In genomic region chr5:91311697-91312501, GRCh38 we compare ENCODE assay signal across 8 cellular contexts.
DNase-seq lines count a peak whose midpoint lies in the region; ATAC-seq lines count a peak whose summit lies in the region.

No MANE protein-coding gene starts in this region.

- no peaks in the 10 kb centered on the region for H3K9me3 Mint-ChIP-seq in activated CD8-positive, alpha-beta T cell treated with anti-CD3 and anti-CD28 coated beads, Interleukin-2, amount 10 ng/mL, durations not matched to agents 7 days and 5 days (ENCODE audit: insufficient read depth)

- CTCF ChIA-PET in activated CD8-positive, alpha-beta T cell treated with anti-CD3 and anti-CD28 coated beads, Interleukin-2, amount 10 ng/mL, durations not matched to agents 7 days and 5 days (lab: Charles Lee), result interaction anchor here (0.6 to 6.9 kb wide), 7 partner anchors 18 to 209 kb away, joined by 3 to 65 read pairs (median 3); partner anchors contain the start of gene ARRDC3

- DNase-seq in NCI-H1417 (lab: John Stamatoyannopoulos, UW) (peak in 2 of 3 experiments; percentile 9 to 48), NCI-H1417 treated with DMSO at 0.1 percent for 48 hours (lab: John Stamatoyannopoulos, UW) (no peak), NCI-H226 (peak; percentile 97), midbrain (lab: John Stamatoyannopoulos, UW) (peak; percentile 50)
- peak; percentile 84 for DNase-seq in activated CD8-positive, alpha-beta T cell treated with anti-CD3 and anti-CD28 coated beads, Interleukin-2, amount 10 ng/mL, durations not matched to agents 7 days and 5 days
- peak; percentile 7 for DNase-seq in effector CD8-positive, alpha-beta T cell (lab: John Stamatoyannopoulos, UW)
- peak; percentile 34 to 37 for DNase-seq in stimulated activated CD8-positive, alpha-beta memory T cell treated with anti-CD3 and anti-CD28 coated beads, Interleukin-7, amount 100 ng/mL, for 1 hour (ENCODE audit: low read depth in 2 of 2)

- H3K4me1 Mint-ChIP-seq in activated CD8-positive, alpha-beta T cell treated with anti-CD3 and anti-CD28 coated beads, Interleukin-2, amount 10 ng/mL, durations not matched to agents 7 days and 5 days (ENCODE audit: low read depth), result peaks cover 57% of the 10 kb centered on the region

- H3K27ac Mint-ChIP-seq in activated CD8-positive, alpha-beta T cell treated with anti-CD3 and anti-CD28 coated beads, Interleukin-2, amount 10 ng/mL, durations not matched to agents 7 days and 5 days, result peak overlapping the region; percentile 82

- peak overlapping the region; percentile 61 for H3K4me3 Mint-ChIP-seq in activated CD8-positive, alpha-beta T cell treated with anti-CD3 and anti-CD28 coated beads, Interleukin-2, amount 10 ng/mL, durations not matched to agents 7 days and 5 days

- peak; percentile 87 for ATAC-seq in HG02840 (IDR thresholded peaks at IDR 0.05; ENCODE audit: low FRiP score, unreplicated experiment)
- ATAC-seq in activated CD8-positive, alpha-beta T cell treated with anti-CD3 and anti-CD28 coated beads, Interleukin-2, amount 10 ng/mL, durations not matched to agents 7 days and 5 days, result peak; percentile 85

- POLR2A ChIA-PET in activated CD8-positive, alpha-beta T cell treated with anti-CD3 and anti-CD28 coated beads, Interleukin-2, amount 10 ng/mL, durations not matched to agents 7 days and 5 days (lab: Charles Lee), result interaction anchor here (0.7 to 4.6 kb wide), 6 partner anchors 31 to 89 kb away, joined by 3 to 65 read pairs (median 6); partner anchors contain the start of gene ARRDC3

- no peaks in the 10 kb centered on the region for H3K27me3 Mint-ChIP-seq in activated CD8-positive, alpha-beta T cell treated with anti-CD3 and anti-CD28 coated beads, Interleukin-2, amount 10 ng/mL, durations not matched to agents 7 days and 5 days (ENCODE audit: low read depth)

- H3K36me3 Mint-ChIP-seq in activated CD8-positive, alpha-beta T cell treated with anti-CD3 and anti-CD28 coated beads, Interleukin-2, amount 10 ng/mL, durations not matched to agents 7 days and 5 days (ENCODE audit: low read depth), result peaks cover 8% of the 10 kb centered on the region
